35 cellular contexts compared by ENCODE assay signal in genomic region chr6:84461461-84461860, GRCh38.
"Had no signal": no experiment of that assay in that cellular context is flagged by ENCODE, and none has a peak within 500 bp of the region (broad histone marks: within the 10 kb centered on the region; RNA-seq: fewer than 3 reads in every experiment).

No MANE protein-coding gene starts in this region.

- DNase-seq: Karpas-422, Kasumi-1, MG63, MM.1S, MV-4-11, NCI-H1048, NCI-H1092, NCI-H1092 treated with DMSO at 0.1 percent for 48 hours, NCI-H1105, NCI-H1105 treated with DMSO at 0.1 percent for 48 hours, NCI-H1417, NCI-H1417 treated with DMSO at 0.1 percent for 48 hours, NCI-H1436, NCI-H1436 treated with DMSO at 0.1 percent for 48 hours, NCI-H146, NCI-H1694, NCI-H1694 treated with DMSO at 0.1 percent for 48 hours, NCI-H187, NCI-H187 treated with DMSO at 0.1 percent for 48 hours, NCI-H1930, NCI-H2029, NCI-H2029 treated with DMSO at 0.1 percent for 48 hours, NCI-H2081, NCI-H2081 treated with DMSO at 0.1 percent for 48 hours, NCI-H2107, NCI-H2171, NCI-H2171 treated with DMSO at 0.1 percent for 48 hours, NCI-H2227 treated with DMSO at 0.1 percent for 48 hours, NCI-H226, NCI-H345, NCI-H446, NCI-H446 treated with DMSO at 0.1 percent for 48 hours, NCI-H510A, NCI-H510A treated with DMSO at 0.1 percent for 48 hours had no signal

- H3K36me3 ChIP-seq: MG63 had no signal

- H3K4me2 ChIP-seq: KMS-11 had no signal

- H3K27me3 ChIP-seq: MG63 had no signal

- H3K4me3 ChIP-seq: MG63 had no signal

- H3K9ac ChIP-seq: KMS-11 had no signal

- H3K27ac ChIP-seq: KMS-11 had no signal
